8 cellular contexts compared by ENCODE assay signal in genomic region chr9:105405514-105406131, GRCh38. TPM values are rescaled to one million over a fixed set of nuclear protein-coding genes. Genes with fewer than 3 reads are reported as not detected.
A peak's percentile ranks its signal among the peaks of the same experiment; 100 is the strongest.
DNase-seq lines count a peak whose midpoint lies in the region; ATAC-seq, FAIRE-seq and TF ChIP-seq lines count a peak whose summit lies in the region.

No MANE protein-coding gene starts in this region.

- dilution Hi-C loops in mammary epithelial cell (cut with HindIII; ENCODE audit: low sequenced_read_pairs): no loop called here

- FAIRE-seq in pancreas (lab: Jason Lieb, UNC): no peak

- in situ Hi-C loops in mammary epithelial cell (cut with MboI; ENCODE audit: low sequenced_read_pairs in 2 of 2) (loop anchor here in 1 of 2 donors (25.0 kb wide), 1 partner anchor 543 kb away; no protein-coding TSS in a partner anchor), astrocyte of the spinal cord (cut with HindIII; ENCODE audit: low sequenced_read_pairs) (no loop called here)

- intact Hi-C loops in mammary epithelial cell (cut with micrococcal nuclease): no loop called here
- intact Hi-C loops in breast epithelium (cut with DNase I; ENCODE audit: low total_unique reads): no loop called here
- intact Hi-C loops in pancreas (cut with DNase I): no loop called here

- no peaks in the 10 kb centered on the region for H3K27me3 ChIP-seq in mammary epithelial cell (ENCODE audit: insufficient read depth, low read length)
- H3K27me3 ChIP-seq in breast epithelium: no peaks in the 10 kb centered on the region
- H3K27me3 ChIP-seq in SU-DHL-6 (ENCODE audit: low read length): no peaks in the 10 kb centered on the region; the same call in 1 of the 2 replicates
- H3K27me3 ChIP-seq in pancreas: no peaks in the 10 kb centered on the region

- WGBS in mammary epithelial cell (ENCODE audit: low coverage, missing lambda C conversion rate): 79% methylated on average over 6 of the region's 6 CpGs
- WGBS in pancreas, 2 donors: 67 to 68% methylated on average over 6 of the region's 6 CpGs

- no TSS peak for BruUV-seq in mammary epithelial cell (replicated peaks; lab: Mats Ljungman, UMichigan)

- no peak overlapping the region for H3K27ac Mint-ChIP-seq in stimulated activated memory B cell treated with anti-CD40 and anti-IgM and Interleukin-4, amounts not matched to agents 10 μg/mL and 1 μg/mL and 100 μg/mL, for 72 hours

- H3K9ac ChIP-seq in mammary epithelial cell (ENCODE audit: insufficient read depth, low read length) (no peak overlapping the region), SU-DHL-6 (ENCODE audit: low read length) (peak overlapping the region; percentile 36)

- no peaks in the 10 kb centered on the region for H3K9me2 ChIP-seq in SU-DHL-6 (replicated peaks; ENCODE audit: insufficient read depth, low read length)

- H3K79me2 ChIP-seq in mammary epithelial cell (ENCODE audit: insufficient read depth, low read length) (no peaks in the 10 kb centered on the region), SU-DHL-6 (ENCODE audit: insufficient read depth, low read length) (no peaks in the 10 kb centered on the region)

- H4K20me1 ChIP-seq in mammary epithelial cell (ENCODE audit: insufficient read depth, low read length) (no peaks in the 10 kb centered on the region), SU-DHL-6 (ENCODE audit: low read depth, low read length) (no peaks in the 10 kb centered on the region)

- no peak overlapping the region for H3K4me3 Mint-ChIP-seq in stimulated activated memory B cell treated with anti-CD40 and anti-IgM and Interleukin-4, amounts not matched to agents 10 μg/mL and 1 μg/mL and 100 μg/mL, for 72 hours

- H3K27ac ChIP-seq in mammary epithelial cell (ENCODE audit: insufficient read depth, low read depth, low read length): no peak overlapping the region
- no peak overlapping the region for H3K27ac ChIP-seq in breast epithelium
- peak overlapping the region; percentile 87 for H3K27ac ChIP-seq in SU-DHL-6 (ENCODE audit: low read depth, low read length)
- no peak overlapping the region for H3K27ac ChIP-seq in pancreas

- peaks cover 16% of the 10 kb centered on the region for H3F3A ChIP-seq in SU-DHL-6 (ENCODE audit: insufficient read depth)

- CTCF ChIA-PET in mammary epithelial cell (lab: Charles Lee; ENCODE audit: low non-redundant PET): no interaction called here

- peaks cover 11% of the 10 kb centered on the region for H3K9me3 Mint-ChIP-seq in stimulated activated memory B cell treated with anti-CD40 and anti-IgM and Interleukin-4, amounts not matched to agents 10 μg/mL and 1 μg/mL and 100 μg/mL, for 72 hours

- H3K4me3 ChIP-seq in mammary epithelial cell (replicated peaks in 1 of 3; ENCODE audit: insufficient read depth in 1 of 3, low read depth in 2 of 3, low read length in 3 of 3) (no peak overlapping the region), breast epithelium (no peak overlapping the region), SU-DHL-6 (ENCODE audit: insufficient read depth, low read length, poor library complexity, severe bottlenecking) (peak overlapping the region; percentile 24), astrocyte of the spinal cord (ENCODE audit: low read depth, low read length) (no peak overlapping the region), pancreas (no peak overlapping the region)

- H3K9me3 ChIP-seq in mammary epithelial cell (replicated peaks; ENCODE audit: insufficient read depth, low read length) (no peaks in the 10 kb centered on the region), breast epithelium (no peaks in the 10 kb centered on the region), SU-DHL-6 (ENCODE audit: insufficient read depth, low read length) (no peaks in the 10 kb centered on the region), pancreas (no peaks in the 10 kb centered on the region)

- H3K4me2 ChIP-seq in mammary epithelial cell (ENCODE audit: insufficient read depth, low read depth, low read length): no peak overlapping the region
- H3K4me2 ChIP-seq in SU-DHL-6 (ENCODE audit: low read depth, low read length, poor library complexity, severe bottlenecking): peak overlapping the region; percentile 68

- H3K36me3 ChIP-seq in mammary epithelial cell (ENCODE audit: insufficient read depth, low read length) (no peaks in the 10 kb centered on the region), breast epithelium (no peaks in the 10 kb centered on the region), SU-DHL-6 (ENCODE audit: low read length) (no peaks in the 10 kb centered on the region; the same call in 1 of the 2 replicates), pancreas (no peaks in the 10 kb centered on the region)

- TF ChIP-seq CTCF in mammary epithelial cell (conservative IDR thresholded peaks at IDR 0.05 in 1 of 2, IDR thresholded peaks at IDR 0.05 in 1 of 2; ENCODE audit: extremely low read depth in 1 of 2, insufficient read depth in 1 of 2, low read depth in 1 of 2, low read length in 2 of 2): no peak
- TF ChIP-seq CTCF in breast epithelium (IDR thresholded peaks at IDR 0.05): no peak
- no peak for TF ChIP-seq CTCF in SU-DHL-6 (IDR thresholded peaks at IDR 0.05; ENCODE audit: insufficient read depth, low read length, poor library complexity, severe bottlenecking)
- no peak for TF ChIP-seq CTCF in astrocyte of the spinal cord (IDR thresholded peaks at IDR 0.05; ENCODE audit: low read depth, low read length)
- TF ChIP-seq CTCF in pancreas (IDR thresholded peaks at IDR 0.05): no peak

- H3K4me1 ChIP-seq in mammary epithelial cell (ENCODE audit: insufficient read depth, low read length) (no peaks in the 10 kb centered on the region), breast epithelium (no peaks in the 10 kb centered on the region), pancreas (no peaks in the 10 kb centered on the region)

- H3K27me3 Mint-ChIP-seq in stimulated activated memory B cell treated with anti-CD40 and anti-IgM and Interleukin-4, amounts not matched to agents 10 μg/mL and 1 μg/mL and 100 μg/mL, for 72 hours: peaks cover 23% of the 10 kb centered on the region

- ATAC-seq in HG03139 (IDR thresholded peaks at IDR 0.05; ENCODE audit: unreplicated experiment) (peak; percentile 89), pancreas (no peak)
- ATAC-seq in stimulated activated memory B cell treated with anti-CD40 and anti-IgM and Interleukin-4, amounts not matched to agents 10 μg/mL and 1 μg/mL and 100 μg/mL, for 72 hours: peak; percentile 79

- H3K36me3 Mint-ChIP-seq in stimulated activated memory B cell treated with anti-CD40 and anti-IgM and Interleukin-4, amounts not matched to agents 10 μg/mL and 1 μg/mL and 100 μg/mL, for 72 hours: peaks cover 6% of the 10 kb centered on the region

- TF ChIP-seq POLR2A in breast epithelium (IDR thresholded peaks at IDR 0.05): no peak

- H2AFZ ChIP-seq in mammary epithelial cell (ENCODE audit: low read depth, low read length) (no peak overlapping the region), SU-DHL-6 (ENCODE audit: low read depth, low read length, severe bottlenecking) (peak overlapping the region; percentile 81)

- no peaks in the 10 kb centered on the region for H3K4me1 Mint-ChIP-seq in stimulated activated memory B cell treated with anti-CD40 and anti-IgM and Interleukin-4, amounts not matched to agents 10 μg/mL and 1 μg/mL and 100 μg/mL, for 72 hours

- DNase-seq in mammary epithelial cell: peak; percentile 22
- DNase-seq in breast epithelium (ENCODE audit: low spot score in 2 of 2): no peak
- peak; percentile 56 for DNase-seq in astrocyte of the spinal cord (ENCODE audit: low read depth, low spot score)
- no peak for DNase-seq in pancreas
- no peak for DNase-seq in mesenteric fat pad (ENCODE audit: low spot score)

RNA-seq across cellular contexts. Expression of gene FSD1L, which starts 42.2 kb away (rescaled TPM):
- total RNA-seq in mammary epithelial cell (10 to 100 TPM in 1 of 2 donors, 1 to 10 TPM in 1; 8.9 to 10.8 TPM), breast epithelium (1 to 10 TPM; 3.4 to 5.9 (median 5.2) TPM), pancreas (1 to 10 TPM; 1.5 to 8.2 (median 2.7) TPM), mesenteric fat pad (5.1 TPM)
- polyA plus RNA-seq in mammary epithelial cell (1.2 TPM), pancreas (1 to 10 TPM; 1.4 to 2.7 TPM)
- 4.5 TPM for polyA minus RNA-seq in mammary epithelial cell

Comparison
In these comparisons a context has a peak if more than half of its experiments do, and no peak if none do; other contexts are left out.
1. DNase-seq: peak in mammary epithelial cell (single experiment) and astrocyte of the spinal cord (single experiment); none in breast epithelium (0 of 2), pancreas (0 of 6) and mesenteric fat pad (single experiment).
2. ATAC-seq: peak in HG03139 (single experiment) and stimulated activated memory B cell treated with anti-CD40 and anti-IgM and Interleukin-4, amounts not matched to agents 10 μg/mL and 1 μg/mL and 100 μg/mL, for 72 hours (single experiment); none in pancreas (0 of 4).